ENCODE assay signal across 10 cellular contexts in genomic region chr12:60501124-60501729, GRCh38.
DNase-seq lines count a peak whose midpoint lies in the region; ATAC-seq, FAIRE-seq and TF ChIP-seq lines count a peak whose summit lies in the region.
"Had no signal": no experiment of that assay in that cellular context is flagged by ENCODE, and none has a peak within 500 bp of the region (broad histone marks: within the 10 kb centered on the region; RNA-seq: fewer than 3 reads in every experiment).

No MANE protein-coding gene starts in this region.

- no peaks in the 10 kb centered on the region for H3K27me3 Mint-ChIP-seq in WTC11 (ENCODE audit: low read depth)
- H3K27me3 Mint-ChIP-seq: natural killer cell treated with Interleukin-12 subunit alpha and Interleukin-12 subunit beta and Interleukin-15 and Interleukin-18, amount 100 ng/mL, for 72 hours had no signal

- TF ChIP-seq EP300 in ovary (IDR thresholded peaks at IDR 0.05): no peak
- no peak for TF ChIP-seq EP300 in SK-N-SH (IDR thresholded peaks at IDR 0.05; ENCODE audit: borderline replicate concordance in 1 of 2, low read depth in 1 of 2, low read length in 1 of 2)

- peaks cover 24% of the 10 kb centered on the region for H3K9me3 Mint-ChIP-seq in WTC11

- in situ Hi-C loops in ACHN (cut with HindIII; ENCODE audit: low pct_ligation_motif_present, low pct_unique_long_range_greater_than_20kb, low sequenced_read_pairs): no loop called here

- no peaks in the 10 kb centered on the region for H3K36me3 Mint-ChIP-seq in WTC11
- H3K36me3 Mint-ChIP-seq: natural killer cell treated with Interleukin-12 subunit alpha and Interleukin-12 subunit beta and Interleukin-15 and Interleukin-18, amount 100 ng/mL, for 72 hours had no signal

- no peaks in the 10 kb centered on the region for H3F3A ChIP-seq in SK-N-SH (replicated peaks; ENCODE audit: insufficient read depth)

- H3K9ac ChIP-seq in SK-N-SH: no peak overlapping the region

- H3K27ac ChIP-seq in foreskin keratinocyte: no peak overlapping the region
- no peak overlapping the region for H3K27ac ChIP-seq in ovary
- no peak overlapping the region for H3K27ac ChIP-seq in SK-N-SH (ENCODE audit: low read depth in 2 of 2, low read length in 1 of 2)
- H3K27ac ChIP-seq in RWPE1: no peak overlapping the region

- H3K9me3 ChIP-seq in ovary (no peaks in the 10 kb centered on the region), SK-N-SH (no peaks in the 10 kb centered on the region)

- no peaks in the 10 kb centered on the region for H3K79me2 ChIP-seq in SK-N-SH (ENCODE audit: insufficient read depth)

- H3K4me3 ChIP-seq in ovary (no peak overlapping the region), SK-N-SH (ENCODE audit: low read depth in 2 of 2, low read length in 1 of 2) (no peak overlapping the region)

- TF ChIP-seq RAD21 in SK-N-SH (IDR thresholded peaks at IDR 0.05; ENCODE audit: low read length): no peak

- H3K4me1 ChIP-seq in foreskin keratinocyte: no peaks in the 10 kb centered on the region
- H3K4me1 ChIP-seq in ovary (ENCODE audit: insufficient read depth): no peaks in the 10 kb centered on the region
- no peaks in the 10 kb centered on the region for H3K4me1 ChIP-seq in SK-N-SH (ENCODE audit: control insufficient read depth in 1 of 2, insufficient read depth in 2 of 2, low read depth in 1 of 2, low read length in 1 of 2)

- CTCF ChIA-PET in WTC11 (lab: Charles Lee): no interaction called here
- CTCF ChIA-PET in SK-N-SH (lab: Yijun Ruan, JAX): no interaction called here
- CTCF ChIA-PET in RWPE1 (lab: Yijun Ruan, JAX): interaction anchor here (0.6 to 0.7 kb wide), 2 partner anchors 593 to 1960 kb away, joined by 3 to 8 read pairs; no protein-coding TSS in a partner anchor

- H3K4me1 Mint-ChIP-seq in WTC11: no peaks in the 10 kb centered on the region

- DNase-seq in ACHN (peak; percentile 15), H54 (ENCODE audit: insufficient read length, low spot score) (peak; percentile 1), WTC11 (ENCODE audit: low spot score) (no peak), foreskin keratinocyte (peak in 1 of 2 donors; percentile 17), ovary (no peak), SK-N-SH (no peak), RWPE1 (ENCODE audit: low spot score) (no peak)
- DNase-seq: NCI-H187 had no signal

- H4K20me1 ChIP-seq in SK-N-SH (ENCODE audit: insufficient read depth): no peaks in the 10 kb centered on the region

- no peak for TF ChIP-seq POLR2A in H54 (IDR thresholded peaks at IDR 0.05; ENCODE audit: low read depth, low read length)
- no peak for TF ChIP-seq POLR2A in ovary (IDR thresholded peaks at IDR 0.05)

- intact Hi-C loops in ovary (cut with DNase I): no loop called here

- H3K4me3 Mint-ChIP-seq in WTC11: no peak overlapping the region
- H3K4me3 Mint-ChIP-seq: natural killer cell treated with Interleukin-12 subunit alpha and Interleukin-12 subunit beta and Interleukin-15 and Interleukin-18, amount 100 ng/mL, for 72 hours had no signal

- H3K36me3 ChIP-seq in ovary (no peaks in the 10 kb centered on the region), SK-N-SH (replicated peaks in 1 of 2; ENCODE audit: control insufficient read depth in 1 of 2, insufficient read depth in 2 of 2, low read length in 1 of 2) (no peaks in the 10 kb centered on the region)

- H3K27ac Mint-ChIP-seq in WTC11: no peak overlapping the region
- H3K27ac Mint-ChIP-seq: natural killer cell treated with Interleukin-12 subunit alpha and Interleukin-12 subunit beta and Interleukin-15 and Interleukin-18, amount 100 ng/mL, for 72 hours had no signal

- WGBS in ovary, 3 donors: 81 to 83% (median 81%) methylated on average over 2 of the region's 2 CpGs
- 40% methylated on average over 2 of the region's 2 CpGs for WGBS in SK-N-SH (ENCODE audit: low lambda C conversion rate)

- no peak for FAIRE-seq in H54 (lab: Jason Lieb, UNC)

- H3K9me2 ChIP-seq in SK-N-SH: 0 out of 2 replicates have a peak, but pooled peaks cover 3% of the 10 kb centered on the region

- no peak overlapping the region for H3K4me2 ChIP-seq in SK-N-SH

- H3K27me3 ChIP-seq in foreskin keratinocyte (no peaks in the 10 kb centered on the region), ovary (no peaks in the 10 kb centered on the region), SK-N-SH (ENCODE audit: insufficient read depth) (no peaks in the 10 kb centered on the region)

- TF ChIP-seq CTCF in WTC11 (IDR thresholded peaks at IDR 0.05) (no peak), foreskin keratinocyte (conservative IDR thresholded peaks at IDR 0.05) (peak; percentile 23), ovary (IDR thresholded peaks at IDR 0.05) (no peak), SK-N-SH (IDR thresholded peaks at IDR 0.05) (no peak), RWPE1 (conservative IDR thresholded peaks at IDR 0.05; ENCODE audit: low read depth) (no peak)

- POLR2A ChIA-PET in WTC11 (lab: Charles Lee) (interaction anchor here (0.6 kb wide), 1 partner anchor 9 kb away, joined by 3 read pairs; no protein-coding TSS in a partner anchor), SK-N-SH (lab: Yijun Ruan, JAX) (no interaction called here), RWPE1 (lab: Yijun Ruan, JAX; ENCODE audit: low non-redundant PET) (no interaction called here)

- ATAC-seq in WTC11 (peak; percentile 56), foreskin keratinocyte (no peak), GM21723 (IDR thresholded peaks at IDR 0.05; ENCODE audit: unreplicated experiment) (no peak)
- ATAC-seq: natural killer cell treated with Interleukin-12 subunit alpha and Interleukin-12 subunit beta and Interleukin-15 and Interleukin-18, amount 100 ng/mL, for 72 hours had no signal

- H2AFZ ChIP-seq in SK-N-SH (ENCODE audit: low read depth): no peak overlapping the region

TF ChIP-seq in WTC11, 78 proteins besides CTCF, POLR2A, EP300 and RAD21 (continues in another document):
- no peak for TF ChIP-seq TEAD1 (CRISPR knock-in tag; IDR thresholded peaks at IDR 0.05)
- no peak for TF ChIP-seq CBFB (CRISPR knock-in tag; IDR thresholded peaks at IDR 0.05; ENCODE audit: low read depth)
- TF ChIP-seq ATF2 (CRISPR knock-in tag; IDR thresholded peaks at IDR 0.05; ENCODE audit: borderline replicate concordance, low read depth): no peak

TF ChIP-seq in SK-N-SH, 30 proteins besides CTCF, POLR2A, EP300 and RAD21:
- no peak for TF ChIP-seq RXRA (IDR thresholded peaks at IDR 0.05; ENCODE audit: borderline replicate concordance, low read depth)

Comparison
In these comparisons a context has a peak if more than half of its experiments do, and no peak if none do; other contexts are left out.
1. DNase-seq: peak in ACHN (single experiment) and H54 (single experiment); none in WTC11 (single experiment), ovary (0 of 5), SK-N-SH (single experiment) and RWPE1 (single experiment).